Comparison of ENCODE assay signal across 14 cellular contexts in the genomic region with DNA sequence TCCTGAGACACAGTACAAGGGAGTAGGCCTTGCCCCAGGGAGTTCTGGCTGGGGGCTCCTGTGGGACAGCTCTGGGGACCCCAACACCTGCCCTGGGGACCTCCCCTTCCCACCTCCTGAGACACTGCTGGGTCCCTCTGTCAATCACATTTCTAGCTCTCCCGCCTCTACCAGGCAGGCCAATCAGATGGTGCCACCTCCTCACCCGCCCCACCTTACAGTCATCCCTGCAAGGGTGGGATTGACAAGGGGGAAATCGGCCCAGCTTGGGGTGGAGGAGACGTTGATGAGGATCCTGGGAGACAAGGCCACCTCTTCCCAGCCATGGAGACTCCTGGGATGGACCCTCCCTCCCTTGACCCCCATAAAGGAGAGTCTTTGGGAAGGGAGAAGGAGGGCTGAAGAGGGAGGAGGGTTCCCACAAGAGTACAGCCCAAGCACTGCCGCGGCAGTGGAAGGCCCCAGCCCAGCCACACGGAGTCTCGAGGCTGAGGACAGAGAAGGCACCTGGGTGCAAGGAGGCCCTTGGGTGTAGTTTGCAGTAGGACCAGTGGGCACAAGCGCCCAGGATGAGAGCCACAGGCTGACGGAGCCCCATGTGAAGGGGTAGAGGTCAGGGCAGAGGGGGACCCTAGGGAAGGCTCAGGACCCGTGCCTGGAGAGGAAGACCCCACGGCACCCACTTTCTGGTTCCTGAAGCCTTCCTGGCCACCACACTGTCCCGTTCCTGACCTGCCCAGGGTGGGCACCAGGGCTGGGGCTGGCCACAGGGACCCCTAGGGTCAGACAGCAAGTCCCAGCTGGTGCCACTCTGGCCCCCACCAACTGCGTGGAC.
A peak's percentile ranks its signal among the peaks of the same experiment; 100 is the strongest.
DNase-seq lines count a peak whose midpoint lies in the region; ATAC-seq, FAIRE-seq and TF ChIP-seq lines count a peak whose summit lies in the region.
"Had no signal": no experiment of that assay in that cellular context is flagged by ENCODE, and none has a peak within 500 bp of the region (broad histone marks: within the 10 kb centered on the region; RNA-seq: fewer than 3 reads in every experiment).

No MANE protein-coding gene starts in this region.

- no peak for ATAC-seq in upper lobe of right lung
- no peak for ATAC-seq in GM18517 (IDR thresholded peaks at IDR 0.05; ENCODE audit: unreplicated experiment)

- H2AK5ac ChIP-seq in H1 (ENCODE audit: low read depth, low read length), result no peak overlapping the region

- H3K4me2 ChIP-seq in H1 (ENCODE audit: insufficient read depth in 1 of 2, low read depth in 2 of 2, low read length in 2 of 2) (no peak overlapping the region), neural progenitor cell (no peak overlapping the region), Karpas-422 (ENCODE audit: low read depth, low read length, poor library complexity, severe bottlenecking) (no peak overlapping the region)

- H3K14ac ChIP-seq in H1 (ENCODE audit: insufficient read length), result no peak overlapping the region

- H2AFZ ChIP-seq in H1 (ENCODE audit: low read length) (no peak overlapping the region), neural progenitor cell (replicated peaks) (no peak overlapping the region), Karpas-422 (ENCODE audit: low read length) (no peak overlapping the region)

- no peaks in the 10 kb centered on the region for H3F3A ChIP-seq in neural progenitor cell (ENCODE audit: low read depth)

- no peak overlapping the region for H2BK12ac ChIP-seq in H1 (ENCODE audit: low read depth, low read length)

- CTCF ChIA-PET in MCF 10A (lab: Yijun Ruan, JAX), result no interaction called here
- CTCF ChIA-PET in H1 (lab: Charles Lee; ENCODE audit: partially characterized antibody), result no interaction called here

- H3K4me1 Mint-ChIP-seq in MCF 10A (ENCODE audit: insufficient read depth, unreplicated experiment), result peaks cover 3% of the 10 kb centered on the region
- H3K4me1 Mint-ChIP-seq in neural progenitor cell, result peaks cover 25% of the 10 kb centered on the region

- no peak for TF ChIP-seq RAD21 in H1 (IDR thresholded peaks at IDR 0.05 in 1 of 2, conservative IDR thresholded peaks at IDR 0.05 in 1 of 2; ENCODE audit: low read depth in 2 of 2, low read length in 2 of 2)

- H3K27ac Mint-ChIP-seq in MCF 10A (ENCODE audit: low read depth, unreplicated experiment), result no peak overlapping the region
- peak overlapping the region; percentile 76 for H3K27ac Mint-ChIP-seq in neural progenitor cell

- no peak overlapping the region; the same call in 1 of the 2 replicates for H3K18ac ChIP-seq in H1 (ENCODE audit: extremely low read depth, low read length)

- H3K9me3 ChIP-seq in breast epithelium (no peaks in the 10 kb centered on the region), H1 (ENCODE audit: insufficient read depth in 2 of 2, low read depth in 1 of 2, low read length in 1 of 2) (no peaks in the 10 kb centered on the region), neural progenitor cell (ENCODE audit: low read depth) (no peaks in the 10 kb centered on the region), upper lobe of right lung (no peaks in the 10 kb centered on the region), Karpas-422 (ENCODE audit: low read length) (no peaks in the 10 kb centered on the region)
- H3K9me3 ChIP-seq: mucosa of descending colon had no signal

- POLR2A ChIA-PET in MCF 10A (lab: Yijun Ruan, JAX), result no interaction called here
- POLR2A ChIA-PET in H1 (lab: Charles Lee; ENCODE audit: partially characterized antibody), result no interaction called here

- peak overlapping the region; percentile 15 for H4K5ac ChIP-seq in H1 (ENCODE audit: insufficient read length, low read depth, low read length)

- no peak overlapping the region for H2BK15ac ChIP-seq in H1 (ENCODE audit: low read length)

- no peaks in the 10 kb centered on the region for H3K9me2 ChIP-seq in Karpas-422 (replicated peaks; ENCODE audit: insufficient read depth, low read length)

- H3K79me1 ChIP-seq in H1 (ENCODE audit: low read depth, low read length), result no peaks in the 10 kb centered on the region

- no peak for DNase-seq in breast epithelium (ENCODE audit: low spot score in 2 of 2)
- no peak for DNase-seq in MCF 10A (ENCODE audit: unreplicated experiment)
- no peak for DNase-seq in H1 (ENCODE audit: low read depth in 1 of 2, low spot score in 2 of 2)
- no peak for DNase-seq in neural progenitor cell (ENCODE audit: low spot score)
- no peak for DNase-seq in upper lobe of right lung
- no peak for DNase-seq in foreskin melanocyte
- DNase-seq in Karpas-422, result no peak
- DNase-seq: central memory CD4-positive, alpha-beta T cell; GDM1; NCI-H748 treated with DMSO at 0.1 percent for 48 hours; T-helper 1 cell had no signal

- FAIRE-seq in H1 (lab: Jason Lieb, UNC), result no peak

- WGBS in H1 (ENCODE audit: extremely low coverage in 1 of 2, insufficient coverage in 1 of 2, insufficient read length in 1 of 2, insufficient replicate concordance in 2 of 2, low coverage in 1 of 2, low lambda C conversion rate in 2 of 2, missing lambda C conversion rate in 1 of 2), 2 experiments, result 96% methylated on average over 11 of the region's 14 CpGs; no CpG with 5 or more reads in 1 of the 2 experiments

- no peak overlapping the region for H3K9ac ChIP-seq in H1 (replicated peaks in 1 of 4; ENCODE audit: extremely low read depth in 1 of 4, low read depth in 3 of 4, low read length in 3 of 4)
- no peak overlapping the region for H3K9ac ChIP-seq in neural progenitor cell
- H3K9ac ChIP-seq in Karpas-422 (ENCODE audit: low read length), result no peak overlapping the region

- H3K36me3 ChIP-seq in breast epithelium (no peaks in the 10 kb centered on the region), H1 (ENCODE audit: control insufficient read depth in 2 of 4, insufficient read depth in 4 of 4, low read length in 3 of 4) (no peaks in the 10 kb centered on the region), neural progenitor cell (no peaks in the 10 kb centered on the region), upper lobe of right lung (no peaks in the 10 kb centered on the region), Karpas-422 (ENCODE audit: insufficient read depth, low read length) (no peaks in the 10 kb centered on the region)

- H3K4me3 ChIP-seq in breast epithelium (peak overlapping the region in 1 of 3 donors; percentile 57), H1 (ENCODE audit: extremely low read depth in 1 of 4, insufficient read depth in 2 of 4, low read depth in 3 of 4, low read length in 4 of 4) (no peak overlapping the region), neural progenitor cell (no peak overlapping the region), upper lobe of right lung (no peak overlapping the region), Karpas-422 (ENCODE audit: low read length) (no peak overlapping the region)
- H3K4me3 ChIP-seq: mucosa of descending colon had no signal

- TF ChIP-seq CTCF in breast epithelium (IDR thresholded peaks at IDR 0.05) (no peak), MCF 10A (IDR thresholded peaks at IDR 0.05; ENCODE audit: unreplicated experiment) (no peak), H1 (IDR thresholded peaks at IDR 0.05; ENCODE audit: control extremely low read depth in 1 of 3, insufficient read depth in 1 of 3, low read depth in 1 of 3, low read length in 3 of 3) (no peak), neural progenitor cell (IDR thresholded peaks at IDR 0.05) (no peak), upper lobe of right lung (IDR thresholded peaks at IDR 0.05) (no peak)

- no peak overlapping the region for H3K4me3 Mint-ChIP-seq in MCF 10A (ENCODE audit: unreplicated experiment)
- no peak overlapping the region for H3K4me3 Mint-ChIP-seq in neural progenitor cell

- H3K56ac ChIP-seq in H1 (replicated peaks; ENCODE audit: insufficient read length, low read depth, low read length), result no peak overlapping the region

- intact Hi-C loops in breast epithelium (cut with DNase I; ENCODE audit: low total_unique reads) (no loop called here), MCF 10A (cut with micrococcal nuclease) (no loop called here), upper lobe of right lung (cut with DNase I) (no loop called here)

- H3K4me1 ChIP-seq in breast epithelium (peaks cover 5 to 10% of the 10 kb centered on the region in 2 donors), H1 (replicated peaks in 1 of 4; ENCODE audit: control insufficient read depth in 3 of 4, insufficient read depth in 4 of 4, low read length in 3 of 4) (peaks cover 0 to 19% (median 0%) of the 10 kb centered on the region in 4 experiments; a peak in 4 of 7 replicates), neural progenitor cell (peaks cover 13% of the 10 kb centered on the region), upper lobe of right lung (peaks cover 15% of the 10 kb centered on the region), Karpas-422 (ENCODE audit: low read length) (no peaks in the 10 kb centered on the region)

- no peak overlapping the region for H2BK120ac ChIP-seq in H1 (replicated peaks; ENCODE audit: low read depth, low read length)

- H3K23me2 ChIP-seq in H1 (ENCODE audit: low read depth, low read length), result no peaks in the 10 kb centered on the region

- H3K36me3 Mint-ChIP-seq in MCF 10A (ENCODE audit: insufficient read depth, unreplicated experiment) (no peaks in the 10 kb centered on the region), neural progenitor cell (no peaks in the 10 kb centered on the region)

- no TSS peak for BruUV-seq in MCF 10A (replicated peaks; lab: Mats Ljungman, UMichigan)

- no peak overlapping the region for H4K8ac ChIP-seq in H1 (ENCODE audit: extremely low read depth, insufficient read depth, low read length)

- no peak overlapping the region for H3K4ac ChIP-seq in H1 (replicated peaks; ENCODE audit: insufficient read length, low read depth, low read length)

- TF ChIP-seq POLR2A in breast epithelium (IDR thresholded peaks at IDR 0.05) (no peak), H1 (IDR thresholded peaks at IDR 0.05; ENCODE audit: control extremely low read depth in 1 of 2, low read depth in 2 of 2, low read length in 2 of 2) (no peak)

- H2BK5ac ChIP-seq in H1 (ENCODE audit: low read depth, low read length), result no peak overlapping the region

- H4K91ac ChIP-seq in H1 (replicated peaks; ENCODE audit: insufficient read length, low read length), result no peak overlapping the region

- H3K27ac ChIP-seq in breast epithelium (peak overlapping the region; percentile 83 to 92), H1 (ENCODE audit: low read depth, low read length) (no peak overlapping the region), neural progenitor cell (no peak overlapping the region), upper lobe of right lung (peak overlapping the region; percentile 74), Karpas-422 (ENCODE audit: low read length) (no peak overlapping the region)

- H3K9me3 Mint-ChIP-seq in MCF 10A (ENCODE audit: unreplicated experiment) (no peaks in the 10 kb centered on the region), neural progenitor cell (peaks cover 2% of the 10 kb centered on the region)

- H4K20me1 ChIP-seq in H1 (replicated peaks in 1 of 2; ENCODE audit: control insufficient read depth in 1 of 2, insufficient read depth in 2 of 2, low read length in 2 of 2), result no peaks in the 10 kb centered on the region
- no peaks in the 10 kb centered on the region for H4K20me1 ChIP-seq in neural progenitor cell (ENCODE audit: low read depth)
- no peaks in the 10 kb centered on the region for H4K20me1 ChIP-seq in Karpas-422 (ENCODE audit: insufficient read depth, low read depth, low read length)

- no peak for TF ChIP-seq EP300 in H1 (IDR thresholded peaks at IDR 0.05; ENCODE audit: borderline replicate concordance in 1 of 2, low read depth in 2 of 2, low read length in 2 of 2)

- no peak overlapping the region for H2BK20ac ChIP-seq in H1 (ENCODE audit: low read length)

- H3K79me2 ChIP-seq in H1 (ENCODE audit: control insufficient read depth in 1 of 2, insufficient read depth in 2 of 2, low read length in 2 of 2), result no peaks in the 10 kb centered on the region
- H3K79me2 ChIP-seq in neural progenitor cell (ENCODE audit: low read depth), result no peaks in the 10 kb centered on the region
- no peaks in the 10 kb centered on the region for H3K79me2 ChIP-seq in Karpas-422 (ENCODE audit: low read length)

- H3K27me3 ChIP-seq in breast epithelium (no peaks in the 10 kb centered on the region), H1 (replicated peaks in 1 of 4; ENCODE audit: control insufficient read depth in 3 of 4, extremely low read depth in 1 of 4, insufficient read depth in 3 of 4, low read length in 3 of 4) (no peaks in the 10 kb centered on the region; a peak in 2 of 7 replicates), neural progenitor cell (no peaks in the 10 kb centered on the region), upper lobe of right lung (no peaks in the 10 kb centered on the region), Karpas-422 (ENCODE audit: low read length) (no peaks in the 10 kb centered on the region)
- H3K27me3 ChIP-seq: foreskin keratinocyte had no signal

- H3K27me3 Mint-ChIP-seq in MCF 10A (ENCODE audit: insufficient read depth, unreplicated experiment) (no peaks in the 10 kb centered on the region), neural progenitor cell (ENCODE audit: insufficient read depth, low read depth) (peaks cover 4% of the 10 kb centered on the region)

- H3K23ac ChIP-seq in H1 (ENCODE audit: insufficient read length), result no peak overlapping the region

Comparison
In these comparisons a context has a peak if more than half of its experiments do, and no peak if none do; other contexts are left out.
1. H3K27ac ChIP-seq: peak in breast epithelium (2 of 2) and upper lobe of right lung (single experiment); none in H1 (single experiment), neural progenitor cell (single experiment) and Karpas-422 (single experiment).